In genomic region chr9:89226076-89226475, GRCh38 we compare ENCODE assay signal across 14 cellular contexts. TPM values are rescaled to one million over a fixed set of nuclear protein-coding genes. Genes with fewer than 3 reads are reported as not detected.
DNase-seq lines count a peak whose midpoint lies in the region; ATAC-seq, FAIRE-seq and TF ChIP-seq lines count a peak whose summit lies in the region.
"Had no signal": no experiment of that assay in that cellular context is flagged by ENCODE, and none has a peak within 500 bp of the region (broad histone marks: within the 10 kb centered on the region; RNA-seq: fewer than 3 reads in every experiment).

No MANE protein-coding gene starts in this region.

- TF ChIP-seq RAD21 in H1 (IDR thresholded peaks at IDR 0.05 in 1 of 2, conservative IDR thresholded peaks at IDR 0.05 in 1 of 2; ENCODE audit: low read depth in 2 of 2, low read length in 2 of 2) = no peak

- H3K27ac ChIP-seq in H1 (ENCODE audit: low read depth, low read length) (peak overlapping the region; percentile 21; the same call in 1 of the 2 replicates), vagina (peak overlapping the region; percentile 16)
- H3K27ac ChIP-seq in CD4-positive, alpha-beta T cell (ENCODE audit: low read depth, low read length) = no peak overlapping the region
- H3K27ac ChIP-seq: RWPE1 had no signal

- H2BK5ac ChIP-seq in H1 (ENCODE audit: low read depth, low read length) = 0 out of 2 replicates have a peak overlapping the region, but pooled peaks have one; percentile 4

- peak overlapping the region; percentile 53; the same call in 1 of the 2 replicates for H4K8ac ChIP-seq in H1 (ENCODE audit: extremely low read depth, insufficient read depth, low read length)

- H3K9ac ChIP-seq in H1 (replicated peaks in 1 of 4; ENCODE audit: extremely low read depth in 1 of 4, low read depth in 3 of 4, low read length in 3 of 4) = no peak overlapping the region

- peak overlapping the region; percentile 64; the same call in 1 of the 2 replicates for H2BK12ac ChIP-seq in H1 (ENCODE audit: low read depth, low read length)

- H3K4me1 ChIP-seq in H1 (replicated peaks in 1 of 4; ENCODE audit: control insufficient read depth in 3 of 4, insufficient read depth in 4 of 4, low read length in 3 of 4) (peaks cover 0 to 12% (median 5%) of the 10 kb centered on the region in 4 experiments; a peak in 3 of 7 replicates), vagina (no peaks in the 10 kb centered on the region)

- ATAC-seq in CD4-positive, alpha-beta T cell (ENCODE audit: poor library complexity) = no peak
- no peak for ATAC-seq in HG02970 (IDR thresholded peaks at IDR 0.05; ENCODE audit: low FRiP score, unreplicated experiment)
- ATAC-seq: stimulated activated naive B cell treated with anti-CD40 and anti-IgM and Interleukin-4, amounts not matched to agents 10 μg/mL and 1 μg/mL and 100 μg/mL, for 72 hours had no signal

- H2BK20ac ChIP-seq in H1 (ENCODE audit: low read length) = no peak overlapping the region

- no peaks in the 10 kb centered on the region; a peak in 1 of 7 replicates for H3K27me3 ChIP-seq in H1 (replicated peaks in 1 of 4; ENCODE audit: control insufficient read depth in 3 of 4, extremely low read depth in 1 of 4, insufficient read depth in 3 of 4, low read length in 3 of 4)
- H3K27me3 ChIP-seq in vagina = no peaks in the 10 kb centered on the region
- peaks cover 17% of the 10 kb centered on the region for H3K27me3 ChIP-seq in CD4-positive, alpha-beta T cell (ENCODE audit: control insufficient read depth, insufficient read depth, low read length)

- no peaks in the 10 kb centered on the region for H3K23me2 ChIP-seq in H1 (ENCODE audit: low read depth, low read length)

- POLR2A ChIA-PET in H1 (lab: Charles Lee; ENCODE audit: partially characterized antibody) = interaction anchor here (0.7 kb wide), 1 partner anchor 84 kb away, joined by 3 read pairs; no protein-coding TSS in a partner anchor
- POLR2A ChIA-PET in CD4-positive, alpha-beta T cell (lab: Charles Lee) = no interaction called here

- H3K56ac ChIP-seq in H1 (replicated peaks; ENCODE audit: insufficient read length, low read depth, low read length) = no peak overlapping the region

- no peak overlapping the region for H3K14ac ChIP-seq in H1 (ENCODE audit: insufficient read length)

- H2AK5ac ChIP-seq in H1 (ENCODE audit: low read depth, low read length) = 0 out of 2 replicates have a peak overlapping the region, but pooled peaks have one; percentile 3

- H4K5ac ChIP-seq in H1 (ENCODE audit: insufficient read length, low read depth, low read length) = no peak overlapping the region

- no peak overlapping the region for H3K4me3 Mint-ChIP-seq in CD4-positive, alpha-beta T cell
- H3K4me3 Mint-ChIP-seq: activated T-cell treated with anti-CD3 and anti-CD28 coated beads, Interleukin-2, amount 50 U/mL, for 24 hours; central memory CD8-positive, alpha-beta T cell; stimulated activated naive B cell treated with anti-CD40 and anti-IgM and Interleukin-4, amounts not matched to agents 10 μg/mL and 1 μg/mL and 100 μg/mL, for 72 hours had no signal

- TF ChIP-seq POLR2A in H1 (IDR thresholded peaks at IDR 0.05; ENCODE audit: control extremely low read depth in 1 of 2, low read depth in 2 of 2, low read length in 2 of 2) (no peak), vagina (IDR thresholded peaks at IDR 0.05) (no peak)

- no peak overlapping the region for H3K4ac ChIP-seq in H1 (replicated peaks; ENCODE audit: insufficient read length, low read depth, low read length)

- intact Hi-C loops in vagina (cut with DNase I) = no loop called here
- intact Hi-C loops in CD4-positive, alpha-beta T cell (cut with DNase I, micrococcal nuclease) = no loop called here

- H2AFZ ChIP-seq in H1 (ENCODE audit: low read length) = peak overlapping the region; percentile 86

- no peak for TF ChIP-seq CTCF in H1 (IDR thresholded peaks at IDR 0.05; ENCODE audit: control extremely low read depth in 1 of 3, insufficient read depth in 1 of 3, low read depth in 1 of 3, low read length in 3 of 3)
- no peak for TF ChIP-seq CTCF in vagina (IDR thresholded peaks at IDR 0.05)
- TF ChIP-seq CTCF in CD4-positive, alpha-beta T cell (IDR thresholded peaks at IDR 0.05) = no peak

- peaks cover 39% of the 10 kb centered on the region for H3K27me3 Mint-ChIP-seq in CD4-positive, alpha-beta T cell

- no peak for TF ChIP-seq EP300 in H1 (IDR thresholded peaks at IDR 0.05; ENCODE audit: borderline replicate concordance in 1 of 2, low read depth in 2 of 2, low read length in 2 of 2)

- FAIRE-seq in H1 (lab: Jason Lieb, UNC) = peak; percentile 96

- CTCF ChIA-PET in H1 (lab: Charles Lee; ENCODE audit: partially characterized antibody) = no interaction called here
- CTCF ChIA-PET in CD4-positive, alpha-beta T cell (lab: Charles Lee) = no interaction called here

- H3K9me3 ChIP-seq in H1 (ENCODE audit: insufficient read depth in 2 of 2, low read depth in 1 of 2, low read length in 1 of 2) (no peaks in the 10 kb centered on the region), vagina (no peaks in the 10 kb centered on the region)
- H3K9me3 ChIP-seq in CD4-positive, alpha-beta T cell (ENCODE audit: control insufficient read depth, low read length) = no peaks in the 10 kb centered on the region

- peak overlapping the region; percentile 2; the same call in 1 of the 2 replicates for H3K18ac ChIP-seq in H1 (ENCODE audit: extremely low read depth, low read length)

- no peaks in the 10 kb centered on the region for H4K20me1 ChIP-seq in H1 (replicated peaks in 1 of 2; ENCODE audit: control insufficient read depth in 1 of 2, insufficient read depth in 2 of 2, low read length in 2 of 2)

- no peaks in the 10 kb centered on the region for H3K36me3 Mint-ChIP-seq in CD4-positive, alpha-beta T cell (ENCODE audit: low read depth)

- no peaks in the 10 kb centered on the region for H3K79me1 ChIP-seq in H1 (ENCODE audit: low read depth, low read length)

- WGBS in H1 (ENCODE audit: extremely low coverage in 1 of 2, insufficient coverage in 1 of 2, insufficient read length in 1 of 2, insufficient replicate concordance in 2 of 2, low coverage in 1 of 2, low lambda C conversion rate in 2 of 2, missing lambda C conversion rate in 1 of 2), 2 experiments = 57% methylated on average over 3 of the region's 3 CpGs; no CpG with 5 or more reads in 1 of the 2 experiments

- H2BK15ac ChIP-seq in H1 (ENCODE audit: low read length) = no peak overlapping the region

- DNase-seq in NCI-H82 (lab: John Stamatoyannopoulos, UW) (peak; percentile 21), NCI-H82 treated with DMSO at 0.1 percent for 48 hours (lab: John Stamatoyannopoulos, UW; ENCODE audit: unreplicated experiment) (no peak), H1 (ENCODE audit: low read depth in 1 of 2, low spot score in 2 of 2) (peak; percentile 17 to 72), iPS-NIHi11 (ENCODE audit: low spot score) (peak; percentile 82), vagina (ENCODE audit: extremely low spot score in 2 of 2) (no peak), amniotic stem cell (lab: John Stamatoyannopoulos, UW) (no peak)
- DNase-seq in CD4-positive, alpha-beta T cell = no peak
- DNase-seq: activated T-cell treated with anti-CD3 and anti-CD28 coated beads, Interleukin-2, amount 50 U/mL, for 24 hours; DMS53; NCI-H2029; stimulated activated naive B cell treated with anti-CD40 and anti-IgM and Interleukin-4, amounts not matched to agents 10 μg/mL and 1 μg/mL and 100 μg/mL, for 72 hours had no signal

- no peaks in the 10 kb centered on the region for H3K79me2 ChIP-seq in H1 (ENCODE audit: control insufficient read depth in 1 of 2, insufficient read depth in 2 of 2, low read length in 2 of 2)

- no peak overlapping the region for H4K91ac ChIP-seq in H1 (replicated peaks; ENCODE audit: insufficient read length, low read length)

- H3K4me2 ChIP-seq in H1 (ENCODE audit: insufficient read depth in 1 of 2, low read depth in 2 of 2, low read length in 2 of 2) = peak overlapping the region; percentile 21 to 44; a peak in 2 of 4 replicates

- H2BK120ac ChIP-seq in H1 (replicated peaks; ENCODE audit: low read depth, low read length) = no peak overlapping the region

- no peaks in the 10 kb centered on the region for H3K4me1 Mint-ChIP-seq in CD4-positive, alpha-beta T cell (ENCODE audit: low read depth)
- H3K4me1 Mint-ChIP-seq: central memory CD8-positive, alpha-beta T cell had no signal

- no peak overlapping the region for H3K27ac Mint-ChIP-seq in CD4-positive, alpha-beta T cell
- H3K27ac Mint-ChIP-seq: activated T-cell treated with anti-CD3 and anti-CD28 coated beads, Interleukin-2, amount 50 U/mL, for 24 hours; stimulated activated naive B cell treated with anti-CD40 and anti-IgM and Interleukin-4, amounts not matched to agents 10 μg/mL and 1 μg/mL and 100 μg/mL, for 72 hours had no signal

- H3K36me3 ChIP-seq in H1 (ENCODE audit: control insufficient read depth in 2 of 4, insufficient read depth in 4 of 4, low read length in 3 of 4) = no peaks in the 10 kb centered on the region
- no peaks in the 10 kb centered on the region for H3K36me3 ChIP-seq in vagina

- H3K23ac ChIP-seq in H1 (ENCODE audit: insufficient read length) = no peak overlapping the region

- H3K9me3 Mint-ChIP-seq in CD4-positive, alpha-beta T cell = peaks cover 2% of the 10 kb centered on the region
- H3K9me3 Mint-ChIP-seq: activated T-cell treated with anti-CD3 and anti-CD28 coated beads, Interleukin-2, amount 50 U/mL, for 24 hours; central memory CD8-positive, alpha-beta T cell had no signal

- H3K4me3 ChIP-seq in H1 (ENCODE audit: extremely low read depth in 1 of 4, insufficient read depth in 2 of 4, low read depth in 3 of 4, low read length in 4 of 4) = no peak overlapping the region
- H3K4me3 ChIP-seq in vagina = no peak overlapping the region

TF ChIP-seq in H1, 55 proteins besides CTCF, POLR2A, EP300 and RAD21 (continues in another document):
- TF ChIP-seq E2F6 (IDR thresholded peaks at IDR 0.05) (no peak), BRCA1 (IDR thresholded peaks at IDR 0.05; ENCODE audit: low read depth, low read length) (no peak)

RNA-seq across cellular contexts. Expression of gene SHC3, which starts 47.5 kb away (rescaled TPM):
- total RNA-seq in H1 (2021; fragmentation: NEBNext Ultra II Directional; extraction: Animal tissue kit (Norgen Biotek cat#: 25700)) = 7.1 and 8.4 TPM in 2 replicates
- 1.2 and 1.4 TPM in 2 replicates for polyA plus RNA-seq in H1 (2011; rRNA removed)
- polyA plus RNA-seq in H1 (2011; cell fraction: cytosol; rRNA removed) = 1.6 TPM
- 3.4 TPM for polyA plus RNA-seq in H1 (2011; cell fraction: nucleus; rRNA removed)
- 1.6 to 3.0 TPM (median 2.4 TPM) in 4 replicates for polyA plus RNA-seq in H1 (2012, experiment 1 of 2)
- polyA plus RNA-seq in H1 (2012, experiment 2 of 2) = 1.5 TPM
- polyA plus RNA-seq in H1 (2013, experiment 1 of 2) = 4.1 TPM
- polyA plus RNA-seq in H1 (2013, experiment 2 of 2) = 4.5 TPM
- 3.2 and 3.8 TPM in 2 replicates for polyA minus RNA-seq in H1 (2011; rRNA and poly(A)+ RNA removed)
- 2.1 TPM for polyA minus RNA-seq in H1 (2011; cell fraction: cytosol; rRNA and poly(A)+ RNA removed)
- 3.4 TPM for polyA minus RNA-seq in H1 (2011; cell fraction: nucleus; rRNA and poly(A)+ RNA removed)
- total RNA-seq in vagina = 6.1 TPM
- total RNA-seq in CD4-positive, alpha-beta T cell = not detected

Comparison
In these comparisons a context has a peak if more than half of its experiments do, and no peak if none do; other contexts are left out.
1. DNase-seq: peak in NCI-H82 (single experiment), H1 (2 of 2) and iPS-NIHi11 (single experiment); none in NCI-H82 treated with DMSO at 0.1 percent for 48 hours (single experiment), vagina (0 of 2), CD4-positive, alpha-beta T cell (0 of 10) and amniotic stem cell (single experiment).